22 cellular contexts compared by ENCODE assay signal in the genomic region with DNA sequence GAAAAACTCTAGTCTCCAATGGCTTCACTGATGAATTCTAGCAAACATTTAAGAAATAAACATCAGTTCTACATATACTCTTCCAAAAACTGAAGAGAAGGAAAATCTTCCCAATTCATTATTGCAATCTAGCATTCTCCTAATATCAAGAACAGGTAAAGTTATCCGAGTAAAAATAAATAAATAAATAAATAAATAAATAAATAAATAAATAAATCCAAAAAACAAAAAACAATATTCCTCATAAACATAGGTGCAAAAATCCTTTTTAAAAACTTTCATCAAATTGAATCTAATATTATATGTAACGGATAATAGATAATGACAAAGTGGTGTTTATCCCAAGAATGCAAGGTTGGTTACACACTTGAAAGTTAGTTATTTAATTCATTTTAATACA. TPM values are rescaled to one million over a fixed set of nuclear protein-coding genes. Genes with fewer than 3 reads are reported as not detected.
A peak's percentile ranks its signal among the peaks of the same experiment; 100 is the strongest.
DNase-seq lines count a peak whose midpoint lies in the region; ATAC-seq, FAIRE-seq and TF ChIP-seq lines count a peak whose summit lies in the region.
"Had no signal": no experiment of that assay in that cellular context is flagged by ENCODE, and none has a peak within 500 bp of the region (broad histone marks: within the 10 kb centered on the region; RNA-seq: fewer than 3 reads in every experiment).

No MANE protein-coding gene starts in this region.

- intact Hi-C loops in heart right ventricle (cut with DNase I) (no loop called here), posterior cingulate gyrus (cut with DNase I) (no loop called here)

- H3K27ac ChIP-seq in A549 = no peak overlapping the region
- H3K27ac ChIP-seq in heart right ventricle = no peak overlapping the region
- no peak overlapping the region for H3K27ac ChIP-seq in mesendoderm (ENCODE audit: low read depth, low read length)

- POLR2A ChIA-PET in A549 (lab: Yijun Ruan, JAX) = no interaction called here

- no peak overlapping the region for H3K4me3 ChIP-seq in A549
- no peak overlapping the region for H3K4me3 ChIP-seq in heart right ventricle
- H3K4me3 ChIP-seq in mesendoderm (ENCODE audit: low read length) = no peak overlapping the region
- H3K4me3 ChIP-seq: GM23338 had no signal

- TF ChIP-seq RAD21 in A549 (conservative IDR thresholded peaks at IDR 0.05 in 1 of 2, IDR thresholded peaks at IDR 0.05 in 1 of 2) = no peak

- H3K27ac Mint-ChIP-seq in stimulated activated memory B cell treated with anti-CD40 and anti-IgM and Interleukin-4, amounts not matched to agents 10 μg/mL and 1 μg/mL and 100 μg/mL, for 72 hours = no peak overlapping the region
- H3K27ac Mint-ChIP-seq: CD4-positive, CD25-positive, alpha-beta regulatory T cell; CD8-positive, alpha-beta memory T cell; GM23338; HFFc6 had no signal

- H3K4me1 ChIP-seq in A549 (no peaks in the 10 kb centered on the region), heart right ventricle (no peaks in the 10 kb centered on the region), mesendoderm (ENCODE audit: control insufficient read depth, low read depth, low read length) (no peaks in the 10 kb centered on the region)
- H3K4me1 ChIP-seq: BE2C had no signal

- peaks cover 29% of the 10 kb centered on the region for H3K9me3 ChIP-seq in A549
- H3K9me3 ChIP-seq in heart right ventricle = peaks cover 0 to 37% (median 10%) of the 10 kb centered on the region in 11 donors
- H3K9me3 ChIP-seq: BE2C had no signal

- H3K18ac ChIP-seq in mesendoderm (ENCODE audit: low read length) = no peak overlapping the region

- TF ChIP-seq POLR2A in A549 (IDR thresholded peaks at IDR 0.05; ENCODE audit: low read length) = no peak

- H3K4me1 Mint-ChIP-seq in stimulated activated memory B cell treated with anti-CD40 and anti-IgM and Interleukin-4, amounts not matched to agents 10 μg/mL and 1 μg/mL and 100 μg/mL, for 72 hours = no peaks in the 10 kb centered on the region
- H3K4me1 Mint-ChIP-seq: CD4-positive, CD25-positive, alpha-beta regulatory T cell; GM23338 had no signal

- no peaks in the 10 kb centered on the region for H3K79me2 ChIP-seq in mesendoderm (ENCODE audit: control insufficient read depth, insufficient read depth, low read length)

- no peak overlapping the region for H2AK5ac ChIP-seq in mesendoderm (ENCODE audit: low read length)

- H4K5ac ChIP-seq in mesendoderm (ENCODE audit: low read length) = no peak overlapping the region

- TF ChIP-seq CTCF in A549 (IDR thresholded peaks at IDR 0.05) (no peak), heart right ventricle (IDR thresholded peaks at IDR 0.05) (no peak)

- no peak overlapping the region for H2BK120ac ChIP-seq in mesendoderm (ENCODE audit: low read depth, low read length)

- peaks cover 17% of the 10 kb centered on the region for H3K36me3 Mint-ChIP-seq in stimulated activated memory B cell treated with anti-CD40 and anti-IgM and Interleukin-4, amounts not matched to agents 10 μg/mL and 1 μg/mL and 100 μg/mL, for 72 hours
- H3K36me3 Mint-ChIP-seq: CD4-positive, CD25-positive, alpha-beta regulatory T cell had no signal

- no peak overlapping the region for H2BK5ac ChIP-seq in mesendoderm (ENCODE audit: low read length)

- no peak overlapping the region for H2BK15ac ChIP-seq in mesendoderm (replicated peaks; ENCODE audit: low read depth)

- no peaks in the 10 kb centered on the region for H3K27me3 ChIP-seq in heart right ventricle
- no peaks in the 10 kb centered on the region for H3K27me3 ChIP-seq in mesendoderm (ENCODE audit: insufficient read depth, low read length, poor library complexity)
- H3K27me3 ChIP-seq: BE2C had no signal

- H3K9ac ChIP-seq in mesendoderm (ENCODE audit: low read length) = no peak overlapping the region

- peaks cover 23% of the 10 kb centered on the region for H3K27me3 Mint-ChIP-seq in stimulated activated memory B cell treated with anti-CD40 and anti-IgM and Interleukin-4, amounts not matched to agents 10 μg/mL and 1 μg/mL and 100 μg/mL, for 72 hours

- peaks cover 15% of the 10 kb centered on the region for H3K9me3 Mint-ChIP-seq in stimulated activated memory B cell treated with anti-CD40 and anti-IgM and Interleukin-4, amounts not matched to agents 10 μg/mL and 1 μg/mL and 100 μg/mL, for 72 hours

- DNase-seq in A549 (ENCODE audit: low read depth in 1 of 2, low spot score in 1 of 2) (no peak), heart right ventricle (no peak), posterior cingulate gyrus (no peak), mesendoderm (no peak)
- DNase-seq: 8988T; ACHN; BE2C; C1 segment of cervical spinal cord; CD4-positive, CD25-positive, alpha-beta regulatory T cell; CD8-positive, alpha-beta memory T cell; COR-L47; GDM1; HCEC 1CT; HFFc6; IMR-90 had no signal

- CTCF ChIA-PET in A549 (lab: Yijun Ruan, JAX) = no interaction called here

- ATAC-seq in A549 = no peak
- ATAC-seq in heart right ventricle = no peak
- no peak for ATAC-seq in stimulated activated memory B cell treated with anti-CD40 and anti-IgM and Interleukin-4, amounts not matched to agents 10 μg/mL and 1 μg/mL and 100 μg/mL, for 72 hours
- ATAC-seq: GM23338 had no signal

- H3K56ac ChIP-seq in mesendoderm (ENCODE audit: low read length) = no peak overlapping the region

- WGBS in A549 (ENCODE audit: missing lambda C conversion rate) = 93% methylated on average over 2 of the region's 2 CpGs
- 72 to 98% methylated on average over 2 of the region's 2 CpGs for WGBS in heart right ventricle, 2 donors
- WGBS in mesendoderm (ENCODE audit: extremely low coverage, insufficient coverage, low lambda C conversion rate) = no CpG with 5 or more reads among the region's 2 CpGs

- H3K4me3 Mint-ChIP-seq in stimulated activated memory B cell treated with anti-CD40 and anti-IgM and Interleukin-4, amounts not matched to agents 10 μg/mL and 1 μg/mL and 100 μg/mL, for 72 hours = no peak overlapping the region
- H3K4me3 Mint-ChIP-seq: CD4-positive, CD25-positive, alpha-beta regulatory T cell; CD8-positive, alpha-beta memory T cell; GM23338; HFFc6 had no signal

- H3K23ac ChIP-seq in mesendoderm (ENCODE audit: low read length) = no peak overlapping the region

- H3K36me3 ChIP-seq in heart right ventricle (no peaks in the 10 kb centered on the region), mesendoderm (ENCODE audit: control insufficient read depth, insufficient read depth, low read length) (no peaks in the 10 kb centered on the region)
- H3K36me3 ChIP-seq: BE2C had no signal

- TF ChIP-seq EP300 in A549 (IDR thresholded peaks at IDR 0.05) = no peak

- no peak overlapping the region for H3K4ac ChIP-seq in mesendoderm (ENCODE audit: low read depth, low read length)

- H3K4me2 ChIP-seq in A549 (no peak overlapping the region), mesendoderm (ENCODE audit: low read length) (no peak overlapping the region)
- H3K4me2 ChIP-seq: GM23338 had no signal

- H3K79me1 ChIP-seq in mesendoderm (ENCODE audit: low read length) = no peaks in the 10 kb centered on the region

- no peak overlapping the region for H4K8ac ChIP-seq in mesendoderm (ENCODE audit: low read depth, low read length)

- FAIRE-seq in A549 (lab: Jason Lieb, UNC) (no peak), TTC549 (lab: Jason Lieb, UNC) (peak; percentile 85), endometrium (lab: Jason Lieb, UNC) (peak; percentile 76)
- FAIRE-seq: GM12892, GM18507, HTR-8/SVneo had no signal

TF ChIP-seq in A549, 52 proteins besides CTCF, POLR2A, EP300 and RAD21:
- TF ChIP-seq ZC3H11A (IDR thresholded peaks at IDR 0.05) = peak; percentile 99
- TF ChIP-seq CBX8 (IDR thresholded peaks at IDR 0.05) = no peak

RNA-seq across cellular contexts. Expression of a gene that starts 58.4 kb away (rescaled TPM):
- polyA plus RNA-seq in A549 (2011; rRNA removed) (not detected in 2 replicates), A549 (2017; fragmentation: RNase III; extraction: RNeasy Plus Mini Kit Qiagen cat#74134 plus additional on column Dnase treatment) (not detected in 3 replicates), heart right ventricle (not detected)
- not detected in 2 replicates for polyA plus RNA-seq in A549 (2012; cell fraction: cytosol; rRNA removed)
- not detected in 2 replicates for polyA plus RNA-seq in A549 (2012; cell fraction: nucleus; rRNA removed)
- polyA minus RNA-seq in A549 (2011; rRNA and poly(A)+ RNA removed) = not detected in 2 replicates
- total RNA-seq in heart right ventricle = not detected
- not detected for polyA plus RNA-seq in mesendoderm (2013, experiment 1 of 2)
- polyA plus RNA-seq in mesendoderm (2013, experiment 2 of 2) = not detected
- total RNA-seq: CD4-positive, CD25-positive, alpha-beta regulatory T cell; CD8-positive, alpha-beta memory T cell; GM23338; HFFc6; IMR-90 had no signal
- polyA plus RNA-seq: CD4-positive, CD25-positive, alpha-beta regulatory T cell; CD8-positive, alpha-beta memory T cell; GM23338; IMR-90 had no signal
